Comparison of ENCODE assay signal across 8 cellular contexts in the genomic region with DNA sequence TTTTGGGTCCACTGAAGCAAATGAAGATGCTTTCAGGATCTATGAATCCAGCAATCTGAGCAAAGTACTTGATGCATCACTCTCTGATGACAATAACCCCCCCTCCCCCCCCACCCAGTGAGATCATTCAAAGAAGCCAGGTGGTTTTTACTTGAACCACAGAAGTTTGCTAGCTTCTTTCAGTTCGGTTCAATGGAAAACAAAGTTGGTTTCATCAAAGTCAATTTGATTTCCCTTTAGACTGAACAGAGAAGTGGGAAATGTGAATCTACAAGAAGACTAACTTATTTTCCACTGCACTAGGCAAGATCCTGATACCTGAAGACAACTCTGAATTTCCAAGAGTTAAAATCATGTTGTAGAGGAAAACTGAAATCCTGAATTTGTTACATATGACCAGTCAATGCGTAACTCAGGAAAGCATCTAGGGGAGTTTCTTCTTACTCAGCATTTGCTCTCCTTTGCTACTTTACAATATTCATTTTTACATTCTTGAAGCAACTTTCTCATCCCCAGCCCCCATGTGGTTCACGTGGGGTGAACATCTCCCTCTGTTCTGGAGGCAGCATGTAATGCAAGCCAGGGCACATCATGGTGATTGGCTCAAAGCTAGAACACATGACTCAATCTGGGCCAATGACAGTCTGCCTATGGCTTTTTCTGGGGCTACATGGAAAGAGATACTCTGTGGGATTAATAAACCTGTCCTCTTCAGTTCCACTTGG.
A peak's percentile ranks its signal among the peaks of the same experiment; 100 is the strongest.
DNase-seq lines count a peak whose midpoint lies in the region; ATAC-seq and TF ChIP-seq lines count a peak whose summit lies in the region.

No MANE protein-coding gene starts in this region.

- H3K27me3 ChIP-seq in neutrophil: no peaks in the 10 kb centered on the region

- ATAC-seq in GM19397 (IDR thresholded peaks at IDR 0.05; ENCODE audit: unreplicated experiment) (peak; percentile 64), HG03442 (IDR thresholded peaks at IDR 0.05; ENCODE audit: unreplicated experiment) (peak; percentile 61)

- peak overlapping the region; percentile 11 for H3K27ac ChIP-seq in neutrophil

- H3K9me3 ChIP-seq in neutrophil: no peaks in the 10 kb centered on the region

- no peak for TF ChIP-seq CTCF in neutrophil (IDR thresholded peaks at IDR 0.05)

- H3K36me3 ChIP-seq in neutrophil: peaks cover 6% of the 10 kb centered on the region

- peaks cover 0 to 9% of the 10 kb centered on the region in 2 experiments for H3K4me1 ChIP-seq in neutrophil (ENCODE audit: control insufficient read depth in 1 of 2, insufficient read depth in 1 of 2, low read depth in 1 of 2, low read length in 1 of 2)

- peak; percentile 61 for DNase-seq in activated T-cell treated with anti-CD3 and anti-CD28 coated beads for 48 hours (ENCODE audit: low read depth)
- no peak for DNase-seq in OCI-M1 (lab: John Stamatoyannopoulos, UW)
- DNase-seq in AML-193 (lab: John Stamatoyannopoulos, UW): no peak
- no peak for DNase-seq in KG1 (lab: John Stamatoyannopoulos, UW)
- DNase-seq in NCI-H128 (lab: John Stamatoyannopoulos, UW; ENCODE audit: unreplicated experiment): no peak

- H3K4me3 ChIP-seq in neutrophil (ENCODE audit: low read depth in 1 of 2, low read length in 1 of 2): no peak overlapping the region
